Comparison of ENCODE assay signal across 1 cellular context in genomic region chr9:69120380-69121154, GRCh38.
TF ChIP-seq lines count a peak whose summit lies in the region.

No MANE protein-coding gene starts in this region.

TF ChIP-seq in HepG2, 621 proteins besides CTCF, POLR2A, EP300 and RAD21 (continued from another document and continues in another):
- TF ChIP-seq ZHX2 (IDR thresholded peaks at IDR 0.05; ENCODE audit: low read depth) (no peak), ZHX2 (CRISPR knock-in tag; IDR thresholded peaks at IDR 0.05; ENCODE audit: borderline replicate concordance) (no peak), PBX3 (CRISPR knock-in tag; IDR thresholded peaks at IDR 0.05; ENCODE audit: borderline replicate concordance) (no peak), ESRRA (CRISPR knock-in tag; IDR thresholded peaks at IDR 0.05; ENCODE audit: low read depth) (no peak), HMG20B (CRISPR knock-in tag; conservative IDR thresholded peaks at IDR 0.05) (0 out of 2 replicates have a peak, but pooled peaks have one; percentile 17), HNF1B (CRISPR knock-in tag; IDR thresholded peaks at IDR 0.05) (peak; percentile 76; the same call in 1 of the 2 replicates), TFDP2 (CRISPR knock-in tag; IDR thresholded peaks at IDR 0.05) (0 out of 2 replicates have a peak, but pooled peaks have one; percentile 4), ZBTB8A (CRISPR knock-in tag; IDR thresholded peaks at IDR 0.05; ENCODE audit: borderline replicate concordance, low read depth) (no peak), ZBTB4 (CRISPR knock-in tag; IDR thresholded peaks at IDR 0.05; ENCODE audit: borderline replicate concordance) (peak; percentile 25; the same call in 1 of the 2 replicates), ZNF570 (CRISPR knock-in tag; IDR thresholded peaks at IDR 0.05; ENCODE audit: borderline replicate concordance) (no peak), CHD4 (IDR thresholded peaks at IDR 0.05; ENCODE audit: borderline replicate concordance, low read length) (no peak; the same call in 1 of the 2 replicates), TBX3 (IDR thresholded peaks at IDR 0.05; ENCODE audit: borderline replicate concordance) (no peak), SIX1 (CRISPR knock-in tag; IDR thresholded peaks at IDR 0.05; ENCODE audit: borderline replicate concordance) (no peak; the same call in 1 of the 2 replicates), MLXIP (CRISPR knock-in tag; IDR thresholded peaks at IDR 0.05; ENCODE audit: borderline replicate concordance) (no peak), MTA3 (CRISPR knock-in tag; IDR thresholded peaks at IDR 0.05) (no peak), PATZ1 (CRISPR knock-in tag; IDR thresholded peaks at IDR 0.05) (peak; percentile 98), GATAD1 (CRISPR knock-in tag; IDR thresholded peaks at IDR 0.05) (no peak), KDM1A (CRISPR knock-in tag; IDR thresholded peaks at IDR 0.05) (no peak), ZBTB3 (CRISPR knock-in tag; IDR thresholded peaks at IDR 0.05; ENCODE audit: borderline replicate concordance, low read depth) (peak; percentile 85; the same call in 1 of the 2 replicates), REL (CRISPR knock-in tag; conservative IDR thresholded peaks at IDR 0.05) (no peak)
- TF ChIP-seq, protein P1, sequence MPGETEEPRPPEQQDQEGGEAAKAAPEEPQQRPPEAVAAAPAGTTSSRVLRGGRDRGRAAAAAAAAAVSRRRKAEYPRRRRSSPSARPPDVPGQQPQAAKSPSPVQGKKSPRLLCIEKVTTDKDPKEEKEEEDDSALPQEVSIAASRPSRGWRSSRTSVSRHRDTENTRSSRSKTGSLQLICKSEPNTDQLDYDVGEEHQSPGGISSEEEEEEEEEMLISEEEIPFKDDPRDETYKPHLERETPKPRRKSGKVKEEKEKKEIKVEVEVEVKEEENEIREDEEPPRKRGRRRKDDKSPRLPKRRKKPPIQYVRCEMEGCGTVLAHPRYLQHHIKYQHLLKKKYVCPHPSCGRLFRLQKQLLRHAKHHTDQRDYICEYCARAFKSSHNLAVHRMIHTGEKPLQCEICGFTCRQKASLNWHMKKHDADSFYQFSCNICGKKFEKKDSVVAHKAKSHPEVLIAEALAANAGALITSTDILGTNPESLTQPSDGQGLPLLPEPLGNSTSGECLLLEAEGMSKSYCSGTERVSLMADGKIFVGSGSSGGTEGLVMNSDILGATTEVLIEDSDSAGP (CRISPR knock-in tag; IDR thresholded peaks at IDR 0.05; ENCODE audit: borderline replicate concordance), result 0 out of 2 replicates have a peak, but pooled peaks have one; percentile 24
- TF ChIP-seq, protein P2, sequence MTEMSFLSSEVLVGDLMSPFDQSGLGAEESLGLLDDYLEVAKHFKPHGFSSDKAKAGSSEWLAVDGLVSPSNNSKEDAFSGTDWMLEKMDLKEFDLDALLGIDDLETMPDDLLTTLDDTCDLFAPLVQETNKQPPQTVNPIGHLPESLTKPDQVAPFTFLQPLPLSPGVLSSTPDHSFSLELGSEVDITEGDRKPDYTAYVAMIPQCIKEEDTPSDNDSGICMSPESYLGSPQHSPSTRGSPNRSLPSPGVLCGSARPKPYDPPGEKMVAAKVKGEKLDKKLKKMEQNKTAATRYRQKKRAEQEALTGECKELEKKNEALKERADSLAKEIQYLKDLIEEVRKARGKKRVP (CRISPR knock-in tag; IDR thresholded peaks at IDR 0.05), result no peak; a peak in 1 of 4 replicates
- TF ChIP-seq, protein P3, sequence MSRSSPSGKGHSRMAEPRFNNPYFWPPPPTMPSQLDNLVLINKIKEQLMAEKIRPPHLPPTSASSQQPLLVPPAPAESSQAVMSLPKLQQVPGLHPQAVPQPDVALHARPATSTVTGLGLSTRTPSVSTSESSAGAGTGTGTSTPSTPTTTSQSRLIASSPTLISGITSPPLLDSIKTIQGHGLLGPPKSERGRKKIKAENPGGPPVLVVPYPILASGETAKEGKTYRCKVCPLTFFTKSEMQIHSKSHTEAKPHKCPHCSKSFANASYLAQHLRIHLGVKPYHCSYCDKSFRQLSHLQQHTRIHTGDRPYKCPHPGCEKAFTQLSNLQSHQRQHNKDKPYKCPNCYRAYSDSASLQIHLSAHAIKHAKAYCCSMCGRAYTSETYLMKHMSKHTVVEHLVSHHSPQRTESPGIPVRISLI (CRISPR knock-in tag; IDR thresholded peaks at IDR 0.05; ENCODE audit: borderline replicate concordance), result no peak; the same call in 1 of the 2 replicates
- TF ChIP-seq, protein P4, sequence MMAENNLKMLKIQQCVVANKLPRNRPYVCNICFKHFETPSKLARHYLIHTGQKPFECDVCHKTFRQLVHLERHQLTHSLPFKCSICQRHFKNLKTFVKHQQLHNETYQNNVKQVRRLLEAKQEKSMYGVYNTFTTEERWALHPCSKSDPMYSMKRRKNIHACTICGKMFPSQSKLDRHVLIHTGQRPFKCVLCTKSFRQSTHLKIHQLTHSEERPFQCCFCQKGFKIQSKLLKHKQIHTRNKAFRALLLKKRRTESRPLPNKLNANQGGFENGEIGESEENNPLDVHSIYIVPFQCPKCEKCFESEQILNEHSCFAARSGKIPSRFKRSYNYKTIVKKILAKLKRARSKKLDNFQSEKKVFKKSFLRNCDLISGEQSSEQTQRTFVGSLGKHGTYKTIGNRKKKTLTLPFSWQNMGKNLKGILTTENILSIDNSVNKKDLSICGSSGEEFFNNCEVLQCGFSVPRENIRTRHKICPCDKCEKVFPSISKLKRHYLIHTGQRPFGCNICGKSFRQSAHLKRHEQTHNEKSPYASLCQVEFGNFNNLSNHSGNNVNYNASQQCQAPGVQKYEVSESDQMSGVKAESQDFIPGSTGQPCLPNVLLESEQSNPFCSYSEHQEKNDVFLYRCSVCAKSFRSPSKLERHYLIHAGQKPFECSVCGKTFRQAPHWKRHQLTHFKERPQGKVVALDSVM (CRISPR knock-in tag; IDR thresholded peaks at IDR 0.05), result no peak
